6 cellular contexts compared by ENCODE assay signal in genomic region chrX:155956099-155956498, GRCh38. TPM values are rescaled to one million over a fixed set of nuclear protein-coding genes. Genes with fewer than 3 reads are reported as not detected.
"Had no signal": no experiment of that assay in that cellular context is flagged by ENCODE, and none has a peak within 500 bp of the region (broad histone marks: within the 10 kb centered on the region; RNA-seq: fewer than 3 reads in every experiment).

No MANE protein-coding gene starts in this region.

- H3K9ac ChIP-seq: GM23248 had no signal

- ATAC-seq: K562 had no signal

- DNase-seq: GM23248, GOT3, H9, HCEC 1CT, IMR-90 had no signal

- H3K4me3 ChIP-seq: GM23248, K562 had no signal

- H3K27ac ChIP-seq: GM23248 had no signal

RNA-seq across cellular contexts. Expression of gene IL9R, which starts 41.4 kb away (rescaled TPM):
- total RNA-seq: GM23248, IMR-90 had no signal
- polyA plus RNA-seq: GM23248 had no signal
